Comparison of ENCODE assay signal across 2 cellular contexts in genomic region chr15:66753687-66754377, GRCh38.
TF ChIP-seq lines count a peak whose summit lies in the region.

No MANE protein-coding gene starts in this region.

TF ChIP-seq in HepG2, 621 proteins besides CTCF, POLR2A, EP300 and RAD21:
- TF ChIP-seq SIX4 (CRISPR knock-in tag; IDR thresholded peaks at IDR 0.05): no peak
- no peak for TF ChIP-seq RXRB (CRISPR knock-in tag; IDR thresholded peaks at IDR 0.05; ENCODE audit: borderline replicate concordance)
- TF ChIP-seq SOX13 (IDR thresholded peaks at IDR 0.05): no peak
- no peak for TF ChIP-seq SOX13 (CRISPR knock-in tag; conservative IDR thresholded peaks at IDR 0.05 in 1 of 2, IDR thresholded peaks at IDR 0.05 in 1 of 2)
- TF ChIP-seq MTA3 (CRISPR knock-in tag; IDR thresholded peaks at IDR 0.05): no peak
- TF ChIP-seq PAX8 (CRISPR knock-in tag; IDR thresholded peaks at IDR 0.05; ENCODE audit: borderline replicate concordance): no peak
- no peak for TF ChIP-seq ZBTB44 (CRISPR knock-in tag; IDR thresholded peaks at IDR 0.05)
- TF ChIP-seq ZNF362 (CRISPR knock-in tag; IDR thresholded peaks at IDR 0.05; ENCODE audit: borderline replicate concordance): no peak
- TF ChIP-seq ZNF280B (CRISPR knock-in tag; IDR thresholded peaks at IDR 0.05; ENCODE audit: borderline replicate concordance): no peak
- TF ChIP-seq ZNF614 (CRISPR knock-in tag; IDR thresholded peaks at IDR 0.05; ENCODE audit: borderline replicate concordance): no peak
- no peak for TF ChIP-seq CREM (IDR thresholded peaks at IDR 0.05)
- no peak for TF ChIP-seq CREM (CRISPR knock-in tag; IDR thresholded peaks at IDR 0.05)
- no peak for TF ChIP-seq BRCA1 (CRISPR knock-in tag; IDR thresholded peaks at IDR 0.05)
- no peak for TF ChIP-seq ZC3H13 (CRISPR knock-in tag; IDR thresholded peaks at IDR 0.05)
- no peak for TF ChIP-seq TERF1 (CRISPR knock-in tag; IDR thresholded peaks at IDR 0.05)
- TF ChIP-seq ATF4 (CRISPR knock-in tag; IDR thresholded peaks at IDR 0.05): no peak
- no peak for TF ChIP-seq AGO2 (optimal IDR thresholded peaks at IDR 0.05; ENCODE audit: low read depth, low read length)
- no peak for TF ChIP-seq SIX1 (CRISPR knock-in tag; IDR thresholded peaks at IDR 0.05; ENCODE audit: borderline replicate concordance)
- no peak for TF ChIP-seq ZNF597 (CRISPR knock-in tag; IDR thresholded peaks at IDR 0.05)
TF ChIP-seq in HepG2: peak in this region for 0.

TF ChIP-seq in H1, 55 proteins besides CTCF, POLR2A, EP300 and RAD21:
- no peak for TF ChIP-seq RNF2 (IDR thresholded peaks at IDR 0.05; ENCODE audit: borderline replicate concordance, low read depth, low read length, missing control alignments, poor library complexity, severe bottlenecking)
- no peak for TF ChIP-seq PHF8 (conservative IDR thresholded peaks at IDR 0.05; ENCODE audit: low read depth, low read length)
- TF ChIP-seq SAP30 (IDR thresholded peaks at IDR 0.05; ENCODE audit: insufficient read depth, insufficient replicate concordance, low read length): no peak
- TF ChIP-seq TBP (IDR thresholded peaks at IDR 0.05; ENCODE audit: low read depth, low read length): no peak
- TF ChIP-seq TAF7 (optimal IDR thresholded peaks at IDR 0.05; ENCODE audit: borderline replicate concordance, low read depth, low read length): no peak
- TF ChIP-seq GABPA (IDR thresholded peaks at IDR 0.05; ENCODE audit: borderline replicate concordance, insufficient read depth, low read length): no peak
- no peak for TF ChIP-seq SP2 (IDR thresholded peaks at IDR 0.05; ENCODE audit: low read length)
- TF ChIP-seq BRCA1 (IDR thresholded peaks at IDR 0.05; ENCODE audit: low read depth, low read length): no peak
